In genomic region chr17:31552568-31552967, GRCh38 we compare ENCODE assay signal across 29 cellular contexts.
"Had no signal": no experiment of that assay in that cellular context is flagged by ENCODE, and none has a peak within 500 bp of the region (broad histone marks: within the 10 kb centered on the region; RNA-seq: fewer than 3 reads in every experiment).

No MANE protein-coding gene starts in this region.

- H3K4me3 Mint-ChIP-seq: nephron progenitor cell; stimulated activated memory B cell treated with anti-CD40 and anti-IgM and Interleukin-4, amounts not matched to agents 10 μg/mL and 1 μg/mL and 100 μg/mL, for 72 hours; stimulated activated naive CD8-positive, alpha-beta T cell treated with anti-CD3 and anti-CD28 coated beads, Interleukin-15, amount 100 ng/mL, for 72 hours had no signal

- H3K36me3 Mint-ChIP-seq: immature natural killer cell; naive thymus-derived CD8-positive, alpha-beta T cell; stimulated activated memory B cell treated with anti-CD40 and anti-IgM and Interleukin-4, amounts not matched to agents 10 μg/mL and 1 μg/mL and 100 μg/mL, for 72 hours had no signal

- H3K9me3 ChIP-seq: left lung, lower lobe of right lung, pancreas, prostate gland, sigmoid colon, spleen, testis, thyroid gland, transverse colon, upper lobe of left lung, vagina had no signal

- ATAC-seq: left colon; left lung; lower lobe of right lung; naive thymus-derived CD8-positive, alpha-beta T cell; pancreas; right cardiac atrium; stimulated activated memory B cell treated with anti-CD40 and anti-IgM and Interleukin-4, amounts not matched to agents 10 μg/mL and 1 μg/mL and 100 μg/mL, for 72 hours; stimulated activated naive CD8-positive, alpha-beta T cell treated with anti-CD3 and anti-CD28 coated beads, Interleukin-15, amount 100 ng/mL, for 72 hours had no signal

- H3K27ac Mint-ChIP-seq: immature natural killer cell; naive thymus-derived CD8-positive, alpha-beta T cell; nephron progenitor cell; stimulated activated naive CD8-positive, alpha-beta T cell treated with anti-CD3 and anti-CD28 coated beads, Interleukin-15, amount 100 ng/mL, for 72 hours had no signal

- H3K4me1 ChIP-seq: prostate gland had no signal

- H3K27ac ChIP-seq: left lung, lower lobe of right lung, pancreas, prostate gland, sigmoid colon, spleen, testis, thyroid gland, transverse colon, upper lobe of left lung, vagina had no signal

- H3K4me3 ChIP-seq: left lung, lower lobe of right lung, pancreas, prostate gland, sigmoid colon, spleen, testis, thyroid gland, transverse colon, upper lobe of left lung, vagina had no signal

- H3K36me3 ChIP-seq: left lung, lower lobe of right lung, pancreas, prostate gland, sigmoid colon, spleen, thyroid gland, transverse colon, upper lobe of left lung, vagina had no signal

- H3K27me3 ChIP-seq: left lung, pancreas, sigmoid colon, spleen, testis, thyroid gland, transverse colon, upper lobe of left lung, vagina had no signal

- H3K27me3 Mint-ChIP-seq: naive thymus-derived CD8-positive, alpha-beta T cell; stimulated activated memory B cell treated with anti-CD40 and anti-IgM and Interleukin-4, amounts not matched to agents 10 μg/mL and 1 μg/mL and 100 μg/mL, for 72 hours had no signal

- DNase-seq: hypothalamus; immature natural killer cell; kidney; left colon; left lung; lower lobe of right lung; mammary epithelial cell; mesenchymal stem cell; naive thymus-derived CD8-positive, alpha-beta T cell; nephron progenitor cell; nucleus accumbens; pancreas; retina; right cardiac atrium; sigmoid colon; small intestine; spleen; stimulated activated CD4-positive, alpha-beta T cell treated with anti-CD3 and anti-CD28 coated beads, Interleukin-4, amount 100 ng/mL, for 4 hours; stimulated activated CD8-positive, alpha-beta memory T cell treated with anti-CD3 and anti-CD28 coated beads, Interleukin-4, amount 100 ng/mL, for 48 hours; stimulated activated naive CD4-positive, alpha-beta T cell treated with Interleukin-2 at 50 U/mL for 16 hours; stimulated activated naive CD8-positive, alpha-beta T cell treated with anti-CD3 and anti-CD28 coated beads, Interleukin-15, amount 100 ng/mL, for 72 hours; substantia nigra; testis; thyroid gland; transverse colon; upper lobe of left lung had no signal

- H3K9me3 Mint-ChIP-seq: immature natural killer cell; naive thymus-derived CD8-positive, alpha-beta T cell; nephron progenitor cell; stimulated activated memory B cell treated with anti-CD40 and anti-IgM and Interleukin-4, amounts not matched to agents 10 μg/mL and 1 μg/mL and 100 μg/mL, for 72 hours; stimulated activated naive CD8-positive, alpha-beta T cell treated with anti-CD3 and anti-CD28 coated beads, Interleukin-15, amount 100 ng/mL, for 72 hours had no signal
